21 cellular contexts compared by ENCODE assay signal in genomic region chr3:170835346-170835745, GRCh38. TPM values are rescaled to one million over a fixed set of nuclear protein-coding genes. Genes with fewer than 3 reads are reported as not detected.
DNase-seq lines count a peak whose midpoint lies in the region; ATAC-seq, FAIRE-seq and TF ChIP-seq lines count a peak whose summit lies in the region.
"Had no signal": no experiment of that assay in that cellular context is flagged by ENCODE, and none has a peak within 500 bp of the region (broad histone marks: within the 10 kb centered on the region; RNA-seq: fewer than 3 reads in every experiment).

No MANE protein-coding gene starts in this region.

- ATAC-seq in sciatic nerve: peak; percentile 60
- ATAC-seq: A549, gastroesophageal sphincter, left cardiac atrium had no signal

- TF ChIP-seq CTCF in astrocyte of the spinal cord (IDR thresholded peaks at IDR 0.05; ENCODE audit: low read depth, low read length): no peak

- intact Hi-C loops in sciatic nerve (cut with DNase I): no loop called here

- H3K4me3 ChIP-seq in astrocyte of the spinal cord (ENCODE audit: low read depth, low read length): no peak overlapping the region
- H3K4me3 ChIP-seq: A549, gastroesophageal sphincter, uterus had no signal

- FAIRE-seq in frontal cortex (lab: Jason Lieb, UNC): no peak
- FAIRE-seq in GM12891 (lab: Jason Lieb, UNC): no peak
- FAIRE-seq: A549 had no signal

- DNase-seq in NCI-H146 (lab: John Stamatoyannopoulos, UW) (peak; percentile 9), NCI-H146 treated with DMSO at 0.1 percent for 48 hours (lab: John Stamatoyannopoulos, UW; ENCODE audit: unreplicated experiment) (no peak), NCI-H345 treated with DMSO at 0.1 percent for 48 hours (lab: John Stamatoyannopoulos, UW; ENCODE audit: unreplicated experiment) (peak; percentile 71), astrocyte of the spinal cord (ENCODE audit: low read depth, low spot score) (peak; percentile 63), sciatic nerve (ENCODE audit: low spot score) (no peak), frontal cortex (ENCODE audit: low spot score in 2 of 2) (no peak), GM12891 (ENCODE audit: insufficient read length, low spot score) (no peak), GM19240 (ENCODE audit: insufficient read length, low spot score) (no peak)
- DNase-seq: activated CD4-positive, alpha-beta T cell treated with anti-CD3 and anti-CD28 coated beads, Interleukin-2, amount 50 U/mL, for 1 hour; activated effector memory CD4-positive, alpha-beta T cell treated with anti-CD3 and anti-CD28 coated beads, Interleukin-2, amount 50 U/mL, for 16 hours; C1 segment of cervical spinal cord; DMS153; erythroblast; left cardiac atrium; NCI-H1930; stimulated activated CD4-positive, alpha-beta T cell treated with anti-CD3 and anti-CD28 coated beads, Interleukin-12 subunit alpha, Interleukin-12 subunit beta, amount 100 ng/mL, for 4 hours; stimulated activated CD8-positive, alpha-beta memory T cell treated with anti-CD3 and anti-CD28 coated beads, Interleukin-4, amount 100 ng/mL, for 48 hours; substantia nigra had no signal

- in situ Hi-C loops in astrocyte of the spinal cord (cut with HindIII; ENCODE audit: low sequenced_read_pairs): no loop called here

- TF ChIP-seq POLR2A in GM12891 (IDR thresholded peaks at IDR 0.05; ENCODE audit: low read depth, low read length): no peak

TF ChIP-seq in GM12891, 5 proteins besides CTCF, POLR2A, EP300 and RAD21:
- TF ChIP-seq SPI1 (IDR thresholded peaks at IDR 0.05; ENCODE audit: low read depth, low read length) (no peak), PAX5 (IDR thresholded peaks at IDR 0.05; ENCODE audit: insufficient read depth, low read length, severe bottlenecking) (no peak), TAF1 (IDR thresholded peaks at IDR 0.05; ENCODE audit: low read depth, low read length) (no peak), POU2F2 (IDR thresholded peaks at IDR 0.05; ENCODE audit: low read depth, low read length) (no peak), POLR2AphosphoS5 (IDR thresholded peaks at IDR 0.05; ENCODE audit: low read depth, low read length) (no peak)

RNA-seq across cellular contexts. Expression of gene RPL22L1, which starts 34.6 kb away (rescaled TPM):
- total RNA-seq in sciatic nerve (41.5 TPM), frontal cortex (25.3 TPM)
- 681 TPM for polyA plus RNA-seq in GM12891 (2012; ENCODE audit: low read depth, missing spikeins)

Comparison
In these comparisons a context has a peak if more than half of its experiments do, and no peak if none do; other contexts are left out.
1. DNase-seq: peak in NCI-H146 (single experiment), NCI-H345 treated with DMSO at 0.1 percent for 48 hours (single experiment) and astrocyte of the spinal cord (single experiment); none in NCI-H146 treated with DMSO at 0.1 percent for 48 hours (single experiment), sciatic nerve (single experiment), frontal cortex (0 of 2), GM12891 (single experiment) and GM19240 (single experiment).